Comparison of ENCODE assay signal across 1 cellular context in genomic region chr20:19095762-19096161, GRCh38.
TF ChIP-seq lines count a peak whose summit lies in the region.

No MANE protein-coding gene starts in this region.

TF ChIP-seq in GM23338, 12 proteins besides CTCF, POLR2A, EP300 and RAD21:
- TF ChIP-seq ZNF462 (CRISPR knock-in tag; IDR thresholded peaks at IDR 0.05) (peak; percentile 91), REST (IDR thresholded peaks at IDR 0.05; ENCODE audit: unreplicated experiment) (no peak), POLR2AphosphoS5 (IDR thresholded peaks at IDR 0.05; ENCODE audit: low read depth) (no peak)
